Comparison of ENCODE assay signal across 13 cellular contexts in the genomic region with DNA sequence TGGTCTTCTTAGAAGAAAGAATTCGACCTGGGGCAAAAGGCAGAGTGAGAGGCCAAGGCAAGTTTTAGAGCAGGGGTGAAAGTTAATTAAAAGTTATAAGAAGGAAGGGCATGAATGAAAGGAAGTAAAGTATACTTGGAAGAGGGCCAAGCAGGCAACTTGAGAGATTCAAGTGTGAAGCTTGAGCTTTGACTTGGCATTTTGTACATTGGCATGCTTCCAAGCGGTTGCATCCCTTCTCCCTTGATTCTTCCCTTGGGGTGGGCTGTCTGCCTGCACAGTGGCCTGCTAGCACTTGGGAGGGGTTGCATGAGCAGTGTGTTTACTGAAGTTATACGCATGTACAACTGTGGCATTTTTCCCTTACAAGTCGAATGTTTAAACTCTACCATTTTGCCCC.
"Had no signal": no experiment of that assay in that cellular context is flagged by ENCODE, and none has a peak within 500 bp of the region (broad histone marks: within the 10 kb centered on the region; RNA-seq: fewer than 3 reads in every experiment).

No MANE protein-coding gene starts in this region.

- H3K27me3 Mint-ChIP-seq: activated CD4-positive, alpha-beta memory T cell treated with anti-CD3 and anti-CD28 coated beads for 36 hours; activated naive CD8-positive, alpha-beta T cell; naive thymus-derived CD8-positive, alpha-beta T cell; stimulated activated naive CD8-positive, alpha-beta T cell treated with anti-CD3 and anti-CD28 coated beads, Interleukin-15, Interleukin-2, amounts not matched to agents 100 ng/mL and 50 ng/mL, for 24 hours had no signal

- H3K27ac ChIP-seq: testis had no signal

- H3K4me3 ChIP-seq: lung, testis had no signal

- H3K4me1 ChIP-seq: testis had no signal

- ATAC-seq: activated T-cell treated with anti-CD3 and anti-CD28 coated beads, Interleukin-2, amount 50 U/mL, for 4 hours; esophagus mucosa; naive thymus-derived CD8-positive, alpha-beta T cell had no signal

- DNase-seq: activated CD4-positive, alpha-beta memory T cell treated with anti-CD3 and anti-CD28 coated beads for 36 hours; activated CD4-positive, alpha-beta T cell treated with anti-CD3 and anti-CD28 coated beads for 1 hour; activated gamma-delta T cell; activated T-cell treated with anti-CD3 and anti-CD28 coated beads, Interleukin-2, amount 50 U/mL, for 4 hours; hypothalamus; naive thymus-derived CD8-positive, alpha-beta T cell; stimulated activated CD4-positive, alpha-beta T cell treated with anti-CD3 and anti-CD28 coated beads, Interleukin-2, amount 100 ng/mL, for 48 hours; testis had no signal

- H3K27me3 ChIP-seq: testis had no signal

- H3K27ac Mint-ChIP-seq: activated CD4-positive, alpha-beta memory T cell treated with anti-CD3 and anti-CD28 coated beads for 36 hours; activated naive CD8-positive, alpha-beta T cell; endodermal cell; naive thymus-derived CD8-positive, alpha-beta T cell; stimulated activated naive CD8-positive, alpha-beta T cell treated with anti-CD3 and anti-CD28 coated beads, Interleukin-15, Interleukin-2, amounts not matched to agents 100 ng/mL and 50 ng/mL, for 24 hours had no signal

- H3K4me1 Mint-ChIP-seq: naive thymus-derived CD8-positive, alpha-beta T cell had no signal

- H3K36me3 Mint-ChIP-seq: activated CD4-positive, alpha-beta memory T cell treated with anti-CD3 and anti-CD28 coated beads for 36 hours; activated naive CD8-positive, alpha-beta T cell; naive thymus-derived CD8-positive, alpha-beta T cell had no signal

- H3K9me3 Mint-ChIP-seq: endodermal cell had no signal

- H3K4me3 Mint-ChIP-seq: activated CD4-positive, alpha-beta memory T cell treated with anti-CD3 and anti-CD28 coated beads for 36 hours; activated naive CD8-positive, alpha-beta T cell; activated T-cell treated with anti-CD3 and anti-CD28 coated beads, Interleukin-2, amount 50 U/mL, for 4 hours; endodermal cell; naive thymus-derived CD8-positive, alpha-beta T cell; stimulated activated naive CD8-positive, alpha-beta T cell treated with anti-CD3 and anti-CD28 coated beads, Interleukin-15, Interleukin-2, amounts not matched to agents 100 ng/mL and 50 ng/mL, for 24 hours had no signal

- H3K9me3 ChIP-seq: testis had no signal
